In the genomic region with DNA sequence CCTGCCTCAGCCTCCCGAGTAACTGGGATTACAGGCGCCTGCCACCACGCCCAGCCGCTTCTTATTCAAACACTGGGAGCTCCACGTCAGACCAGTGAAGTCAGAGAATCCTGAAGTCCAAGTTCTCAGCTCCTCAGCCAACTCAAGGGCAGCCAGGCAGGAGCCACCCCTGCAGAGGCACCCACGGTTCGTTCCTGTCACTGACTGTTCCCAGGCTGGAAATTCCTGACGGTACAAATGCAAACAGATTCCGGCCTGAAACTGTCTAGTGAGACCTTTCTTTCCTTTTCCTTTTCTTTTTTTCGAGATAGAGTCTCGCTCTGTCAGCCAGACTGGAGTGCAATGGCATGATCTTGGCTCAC, we compare ENCODE assay signal across 18 cellular contexts. TPM values are rescaled to one million over a fixed set of nuclear protein-coding genes. Genes with fewer than 3 reads are reported as not detected.
A peak's percentile ranks its signal among the peaks of the same experiment; 100 is the strongest.
DNase-seq lines count a peak whose midpoint lies in the region; ATAC-seq and TF ChIP-seq lines count a peak whose summit lies in the region.
"Had no signal": no experiment of that assay in that cellular context is flagged by ENCODE, and none has a peak within 500 bp of the region (broad histone marks: within the 10 kb centered on the region; RNA-seq: fewer than 3 reads in every experiment).

No MANE protein-coding gene starts in this region.

- no peaks in the 10 kb centered on the region for H3K27me3 Mint-ChIP-seq in endodermal cell (ENCODE audit: insufficient read depth)
- H3K27me3 Mint-ChIP-seq: activated CD4-positive, alpha-beta T cell treated with anti-CD3 and anti-CD28 coated beads for 36 hours had no signal

- H3K36me3 ChIP-seq in BE2C, result peaks cover 2% of the 10 kb centered on the region; the same call in 1 of the 2 replicates
- H3K36me3 ChIP-seq in endodermal cell (ENCODE audit: control insufficient read depth, insufficient read depth, low read length), result no peaks in the 10 kb centered on the region
- H3K36me3 ChIP-seq: adrenal gland, ovary had no signal

- H3K27ac ChIP-seq in endodermal cell (ENCODE audit: low read depth, low read length), result no peak overlapping the region
- H3K27ac ChIP-seq: adrenal gland, ovary, suprapubic skin had no signal

- H3K9ac ChIP-seq in endodermal cell (ENCODE audit: extremely low read depth, low read length, poor library complexity, severe bottlenecking), result no peak overlapping the region

- no peaks in the 10 kb centered on the region for H3K9me3 Mint-ChIP-seq in endodermal cell
- H3K9me3 Mint-ChIP-seq: immature natural killer cell had no signal

- DNase-seq in BE2C (peak; percentile 1), LNCaP clone FGC (ENCODE audit: low read depth) (peak; percentile 10), endodermal cell (no peak), occipital lobe (lab: John Stamatoyannopoulos, UW) (peak; percentile 6), SKM-1 (lab: John Stamatoyannopoulos, UW; ENCODE audit: unreplicated experiment) (no peak), COLO829 (ENCODE audit: low spot score) (no peak)
- DNase-seq: activated CD4-positive, alpha-beta T cell treated with anti-CD3 and anti-CD28 coated beads for 36 hours; AML-193; GF-D8; immature natural killer cell; IMR-90; NCI-H748 treated with DMSO at 0.1 percent for 48 hours; stimulated activated CD4-positive, alpha-beta T cell treated with anti-CD3 and anti-CD28 coated beads, Interleukin-15, amount 100 ng/mL, for 24 hours had no signal

- H3K36me3 Mint-ChIP-seq in endodermal cell (ENCODE audit: low read depth), result peaks cover 24% of the 10 kb centered on the region
- H3K36me3 Mint-ChIP-seq: immature natural killer cell had no signal

- peaks cover 28% of the 10 kb centered on the region for H3K4me1 Mint-ChIP-seq in endodermal cell

- no peaks in the 10 kb centered on the region for H3K27me3 ChIP-seq in BE2C
- no peaks in the 10 kb centered on the region for H3K27me3 ChIP-seq in endodermal cell (ENCODE audit: control insufficient read depth, insufficient read depth, low read length, poor library complexity, severe bottlenecking)
- H3K27me3 ChIP-seq: adrenal gland, ovary, suprapubic skin had no signal

- H3K4me3 ChIP-seq in BE2C (ENCODE audit: low read depth, low read length) (no peak overlapping the region), LNCaP clone FGC (ENCODE audit: low read depth, low read length) (no peak overlapping the region), endodermal cell (ENCODE audit: low read length) (no peak overlapping the region)
- H3K4me3 ChIP-seq: adrenal gland, ovary, suprapubic skin had no signal

- TF ChIP-seq CTCF in BE2C (IDR thresholded peaks at IDR 0.05; ENCODE audit: low read depth, low read length) (no peak), LNCaP clone FGC (IDR thresholded peaks at IDR 0.05; ENCODE audit: control insufficient read depth, extremely low read depth, insufficient read depth) (no peak), endodermal cell (conservative IDR thresholded peaks at IDR 0.05) (no peak)

- 79 to 91% methylated on average over 11 of the region's 11 CpGs for WGBS in endodermal cell (ENCODE audit: insufficient coverage in 1 of 2, insufficient read length in 1 of 2), 2 experiments

- H3K4me1 ChIP-seq in BE2C, result no peaks in the 10 kb centered on the region
- H3K4me1 ChIP-seq in endodermal cell (ENCODE audit: control insufficient read depth, insufficient read depth, low read length), result no peaks in the 10 kb centered on the region

- no peaks in the 10 kb centered on the region for H3K9me3 ChIP-seq in BE2C
- H3K9me3 ChIP-seq in endodermal cell (ENCODE audit: control insufficient read depth, low read length), result no peaks in the 10 kb centered on the region
- H3K9me3 ChIP-seq: adrenal gland, ovary, suprapubic skin had no signal

- ATAC-seq in HG03442 (IDR thresholded peaks at IDR 0.05; ENCODE audit: unreplicated experiment) (no peak), GM21447 (IDR thresholded peaks at IDR 0.05; ENCODE audit: unreplicated experiment) (no peak)
- ATAC-seq: activated CD4-positive, alpha-beta T cell treated with anti-CD3 and anti-CD28 coated beads for 36 hours had no signal

- no peak overlapping the region for H3K4me3 Mint-ChIP-seq in endodermal cell
- H3K4me3 Mint-ChIP-seq: activated CD4-positive, alpha-beta T cell treated with anti-CD3 and anti-CD28 coated beads for 36 hours; immature natural killer cell had no signal

- H3K27ac Mint-ChIP-seq in endodermal cell, result peak overlapping the region; percentile 66
- H3K27ac Mint-ChIP-seq: activated CD4-positive, alpha-beta T cell treated with anti-CD3 and anti-CD28 coated beads for 36 hours had no signal

RNA-seq across cellular contexts. Expression of gene SLC35E2B, which starts 11.7 kb away (rescaled TPM):
- polyA plus RNA-seq in BE2C (2012; ENCODE audit: insufficient read depth, insufficient read length, low read depth), result 34.4 TPM
- total RNA-seq in endodermal cell (10 to 100 TPM; 51.2 to 56.9 TPM), occipital lobe (61.6 TPM)
- polyA plus RNA-seq in endodermal cell (2013, experiment 1 of 2), result 75.3 TPM
- polyA plus RNA-seq in endodermal cell (2013, experiment 2 of 2), result 64.2 TPM

RNA-seq across cellular contexts. Expression of gene CDK11B, which starts 22.1 kb away (rescaled TPM):
- 163 TPM for polyA plus RNA-seq in BE2C (2012; ENCODE audit: insufficient read depth, insufficient read length, low read depth)
- 10 to 100 TPM; 31.8 to 33.6 TPM for total RNA-seq in endodermal cell
- 42.7 TPM for polyA plus RNA-seq in endodermal cell (2013, experiment 1 of 2)
- polyA plus RNA-seq in endodermal cell (2013, experiment 2 of 2), result 37.7 TPM
- 7.0 TPM for total RNA-seq in occipital lobe

RNA-seq across cellular contexts. Expression of gene CDK11A, which starts 43.3 kb away (rescaled TPM):
- 221 TPM for polyA plus RNA-seq in BE2C (2012; ENCODE audit: insufficient read depth, insufficient read length, low read depth)
- total RNA-seq in endodermal cell (10 to 100 TPM; 61.0 to 62.1 TPM), occipital lobe (7.6 TPM)
- polyA plus RNA-seq in endodermal cell (2013, experiment 1 of 2), result 43.3 TPM
- polyA plus RNA-seq in endodermal cell (2013, experiment 2 of 2), result 36.0 TPM

RNA-seq across cellular contexts. Expression of gene MMP23B, which starts 48.9 kb away (rescaled TPM):
- 0.66 TPM for polyA plus RNA-seq in BE2C (2012; ENCODE audit: insufficient read depth, insufficient read length, low read depth)
- 10 to 100 TPM; 14.7 to 19.9 TPM for total RNA-seq in endodermal cell
- polyA plus RNA-seq in endodermal cell (2013, experiment 1 of 2), result 10.1 TPM
- 10.4 TPM for polyA plus RNA-seq in endodermal cell (2013, experiment 2 of 2)
- total RNA-seq in occipital lobe, result 0.31 TPM

Comparison
In these comparisons a context has a peak if more than half of its experiments do, and no peak if none do; other contexts are left out.
1. DNase-seq: peak in BE2C (single experiment), LNCaP clone FGC (single experiment) and occipital lobe (single experiment); none in endodermal cell (single experiment), SKM-1 (single experiment) and COLO829 (single experiment).